18 cellular contexts compared by ENCODE assay signal in the genomic region with DNA sequence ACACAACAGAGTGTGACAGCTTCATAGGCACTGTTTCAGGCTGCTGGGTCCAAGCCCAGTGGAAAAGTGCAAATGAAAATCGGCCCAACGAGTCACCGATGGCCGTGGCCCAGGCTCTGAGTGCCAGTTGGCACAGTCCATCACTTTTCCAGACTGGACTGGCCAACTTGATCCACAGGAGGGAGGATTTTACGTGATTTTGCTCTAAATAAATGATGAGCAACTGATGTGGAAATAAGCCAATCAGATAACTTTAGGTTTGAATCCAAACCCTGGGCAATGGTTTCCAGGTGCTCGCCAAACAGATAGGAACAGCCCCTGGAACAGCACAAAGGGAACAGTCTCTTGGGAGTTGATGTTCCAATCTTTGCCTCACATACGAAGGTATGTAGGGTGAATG.
A peak's percentile ranks its signal among the peaks of the same experiment; 100 is the strongest.
DNase-seq lines count a peak whose midpoint lies in the region; ATAC-seq and TF ChIP-seq lines count a peak whose summit lies in the region.
"Had no signal": no experiment of that assay in that cellular context is flagged by ENCODE, and none has a peak within 500 bp of the region (broad histone marks: within the 10 kb centered on the region; RNA-seq: fewer than 3 reads in every experiment).

No MANE protein-coding gene starts in this region.

- no peak overlapping the region for H3K4me3 ChIP-seq in HEK293 (ENCODE audit: low read depth, low read length)
- H3K4me3 ChIP-seq: ovary, spleen had no signal

- H3K27ac ChIP-seq in HEK293 (ENCODE audit: extremely low read depth, low read depth, low read length), result no peak overlapping the region
- H3K27ac ChIP-seq: ovary, spleen, WERI-Rb-1 had no signal

- TF ChIP-seq CTCF in HEK293 (tag by site-specific recombination; IDR thresholded peaks at IDR 0.05), result no peak

- DNase-seq in Right ventricle myocardium superior, result peak; percentile 69
- peak; percentile 33 for DNase-seq in stromal cell of bone marrow (ENCODE audit: low read depth)
- DNase-seq in activated CD4-positive, alpha-beta T cell treated with anti-CD3 and anti-CD28 coated beads, Interleukin-2, amount 50 U/mL, for 48 hours, result no peak
- no peak for DNase-seq in RKO (ENCODE audit: low spot score)
- DNase-seq: activated naive CD4-positive, alpha-beta T cell treated with Interleukin-2 at 50 U/mL for 16 hours; cerebellar nuclear complex; DMS79; H7; islet precursor cell; NCI-H2171 treated with DMSO at 0.1 percent for 48 hours; spleen; stimulated activated naive CD4-positive, alpha-beta T cell; WERI-Rb-1 had no signal

- no peaks in the 10 kb centered on the region for H3K4me1 ChIP-seq in HEK293 (ENCODE audit: control insufficient read depth, insufficient read depth, low read length)

- no peaks in the 10 kb centered on the region for H3K36me3 ChIP-seq in HEK293 (ENCODE audit: control insufficient read depth in 2 of 2, insufficient read depth in 1 of 2, low read length in 2 of 2)
- H3K36me3 ChIP-seq: ovary, spleen, WERI-Rb-1 had no signal

- intact Hi-C loops in Right ventricle myocardium superior (cut with DNase I), result no loop called here

- CTCF ChIA-PET in HEK293 (lab: Yijun Ruan, JAX), result interaction anchor here (0.5 kb wide), 1 partner anchor 561 kb away, joined by 3 read pairs; no protein-coding TSS in a partner anchor

- H3K9me3 ChIP-seq in HEK293 (ENCODE audit: control insufficient read depth, insufficient read depth, low read depth, low read length), result no peaks in the 10 kb centered on the region
- H3K9me3 ChIP-seq: ovary, spleen had no signal

- POLR2A ChIA-PET in HEK293 (lab: Yijun Ruan, JAX), result no interaction called here

- ATAC-seq in SK-N-SH treated with all-trans-retinoic acid at 6 μM for 48 hours (no peak), Right ventricle myocardium superior (ENCODE audit: poor library complexity) (peak; percentile 79), GM21717 (IDR thresholded peaks at IDR 0.05; ENCODE audit: unreplicated experiment) (no peak), HG03045 (IDR thresholded peaks at IDR 0.05; ENCODE audit: unreplicated experiment) (no peak)

TF ChIP-seq in HEK293, 187 proteins besides CTCF, POLR2A, EP300 and RAD21:
- no peak for TF ChIP-seq ZNF621 (tag by site-specific recombination; IDR thresholded peaks at IDR 0.05)
- TF ChIP-seq, protein P1, sequence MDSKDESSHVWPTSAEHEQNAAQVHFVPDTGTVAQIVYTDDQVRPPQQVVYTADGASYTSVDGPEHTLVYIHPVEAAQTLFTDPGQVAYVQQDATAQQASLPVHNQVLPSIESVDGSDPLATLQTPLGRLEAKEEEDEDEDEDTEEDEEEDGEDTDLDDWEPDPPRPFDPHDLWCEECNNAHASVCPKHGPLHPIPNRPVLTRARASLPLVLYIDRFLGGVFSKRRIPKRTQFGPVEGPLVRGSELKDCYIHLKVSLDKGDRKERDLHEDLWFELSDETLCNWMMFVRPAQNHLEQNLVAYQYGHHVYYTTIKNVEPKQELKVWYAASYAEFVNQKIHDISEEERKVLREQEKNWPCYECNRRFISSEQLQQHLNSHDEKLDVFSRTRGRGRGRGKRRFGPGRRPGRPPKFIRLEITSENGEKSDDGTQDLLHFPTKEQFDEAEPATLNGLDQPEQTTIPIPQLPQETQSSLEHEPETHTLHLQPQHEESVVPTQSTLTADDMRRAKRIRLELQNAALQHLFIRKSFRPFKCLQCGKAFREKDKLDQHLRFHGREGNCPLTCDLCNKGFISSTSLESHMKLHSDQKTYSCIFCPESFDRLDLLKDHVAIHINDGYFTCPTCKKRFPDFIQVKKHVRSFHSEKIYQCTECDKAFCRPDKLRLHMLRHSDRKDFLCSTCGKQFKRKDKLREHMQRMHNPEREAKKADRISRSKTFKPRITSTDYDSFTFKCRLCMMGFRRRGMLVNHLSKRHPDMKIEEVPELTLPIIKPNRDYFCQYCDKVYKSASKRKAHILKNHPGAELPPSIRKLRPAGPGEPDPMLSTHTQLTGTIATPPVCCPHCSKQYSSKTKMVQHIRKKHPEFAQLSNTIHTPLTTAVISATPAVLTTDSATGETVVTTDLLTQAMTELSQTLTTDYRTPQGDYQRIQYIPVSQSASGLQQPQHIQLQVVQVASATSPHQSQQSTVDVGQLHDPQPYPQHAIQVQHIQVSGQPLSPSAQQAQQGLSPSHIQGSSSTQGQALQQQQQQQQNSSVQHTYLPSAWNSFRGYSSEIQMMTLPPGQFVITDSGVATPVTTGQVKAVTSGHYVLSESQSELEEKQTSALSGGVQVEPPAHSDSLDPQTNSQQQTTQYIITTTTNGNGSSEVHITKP (tag by site-specific recombination; IDR thresholded peaks at IDR 0.05), result 0 out of 2 replicates have a peak, but pooled peaks have one; percentile 13
TF ChIP-seq in HEK293: peak in this region for 1.

TF ChIP-seq in SK-N-SH treated with all-trans-retinoic acid at 6 μM for 48 hours, 23 proteins besides CTCF, POLR2A, EP300 and RAD21:
- TF ChIP-seq, protein P2, sequence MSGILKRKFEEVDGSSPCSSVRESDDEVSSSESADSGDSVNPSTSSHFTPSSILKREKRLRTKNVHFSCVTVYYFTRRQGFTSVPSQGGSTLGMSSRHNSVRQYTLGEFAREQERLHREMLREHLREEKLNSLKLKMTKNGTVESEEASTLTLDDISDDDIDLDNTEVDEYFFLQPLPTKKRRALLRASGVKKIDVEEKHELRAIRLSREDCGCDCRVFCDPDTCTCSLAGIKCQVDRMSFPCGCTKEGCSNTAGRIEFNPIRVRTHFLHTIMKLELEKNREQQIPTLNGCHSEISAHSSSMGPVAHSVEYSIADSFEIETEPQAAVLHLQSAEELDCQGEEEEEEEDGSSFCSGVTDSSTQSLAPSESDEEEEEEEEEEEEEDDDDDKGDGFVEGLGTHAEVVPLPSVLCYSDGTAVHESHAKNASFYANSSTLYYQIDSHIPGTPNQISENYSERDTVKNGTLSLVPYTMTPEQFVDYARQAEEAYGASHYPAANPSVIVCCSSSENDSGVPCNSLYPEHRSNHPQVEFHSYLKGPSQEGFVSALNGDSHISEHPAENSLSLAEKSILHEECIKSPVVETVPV (CRISPR knock-in tag; IDR thresholded peaks at IDR 0.05), result no peak
- TF ChIP-seq ZNF8 (CRISPR knock-in tag; IDR thresholded peaks at IDR 0.05) (no peak), SNAI2 (CRISPR knock-in tag; IDR thresholded peaks at IDR 0.05) (no peak), ISL1 (CRISPR knock-in tag; IDR thresholded peaks at IDR 0.05) (peak; percentile 25; the same call in 1 of the 2 replicates)

Comparison
In these comparisons a context has a peak if more than half of its experiments do, and no peak if none do; other contexts are left out.
1. DNase-seq: peak in Right ventricle myocardium superior (single experiment) and stromal cell of bone marrow (single experiment); none in activated CD4-positive, alpha-beta T cell treated with anti-CD3 and anti-CD28 coated beads, Interleukin-2, amount 50 U/mL, for 48 hours (0 of 2) and RKO (single experiment).